20 cellular contexts compared by ENCODE assay signal in the genomic region with DNA sequence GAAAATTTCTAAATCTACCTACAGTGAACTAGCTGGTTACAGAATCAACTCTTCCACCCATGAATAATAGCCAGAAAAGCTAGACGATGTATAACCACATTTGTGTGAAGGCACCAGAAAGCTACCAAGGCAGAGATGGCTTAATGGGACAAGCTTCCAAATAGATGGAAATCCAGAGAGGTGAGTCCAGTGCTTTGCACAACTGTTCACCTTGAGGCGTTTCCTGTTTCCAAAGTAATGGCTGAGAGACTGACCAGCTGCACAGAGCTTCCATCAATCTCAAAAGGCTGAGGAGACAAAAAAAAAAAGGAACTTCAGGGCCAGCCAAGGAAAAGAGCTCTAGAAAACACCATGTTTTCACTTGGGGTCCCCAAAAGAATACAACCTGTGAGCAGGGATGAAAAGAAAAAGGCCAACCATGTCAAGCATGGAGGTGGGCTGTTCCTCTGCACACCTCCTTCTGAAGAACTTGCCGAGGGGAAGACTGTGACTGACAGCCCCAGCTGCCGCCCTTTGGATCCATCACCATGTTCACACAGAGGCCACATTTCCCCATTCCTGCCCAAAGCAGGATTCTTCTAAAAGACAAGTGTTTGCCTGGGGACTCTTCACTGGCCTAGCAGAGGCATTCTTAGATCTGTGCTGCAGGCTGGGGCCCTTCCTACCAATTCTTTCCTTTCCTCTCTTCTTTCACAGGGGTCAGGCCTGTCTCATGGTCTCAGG.
DNase-seq lines count a peak whose midpoint lies in the region; ATAC-seq, FAIRE-seq and TF ChIP-seq lines count a peak whose summit lies in the region.
"Had no signal": no experiment of that assay in that cellular context is flagged by ENCODE, and none has a peak within 500 bp of the region (broad histone marks: within the 10 kb centered on the region; RNA-seq: fewer than 3 reads in every experiment).

No MANE protein-coding gene starts in this region.

- H3K9me3 ChIP-seq in MM.1S (replicated peaks; ENCODE audit: insufficient read depth, low read length) (no peaks in the 10 kb centered on the region), right lobe of liver (no peaks in the 10 kb centered on the region)
- H3K9me3 ChIP-seq: MG63 had no signal

- no peaks in the 10 kb centered on the region for H3K9me3 Mint-ChIP-seq in stimulated activated memory B cell treated with anti-CD40 and anti-IgM and Interleukin-4, amounts not matched to agents 10 μg/mL and 1 μg/mL and 100 μg/mL, for 72 hours

- H3K27ac ChIP-seq in MM.1S (ENCODE audit: low read length) (peak overlapping the region; percentile 90), right lobe of liver (no peak overlapping the region)

- peak; percentile 26 for FAIRE-seq in GM12891 (lab: Jason Lieb, UNC)

- peak overlapping the region; percentile 48 for H3K4me3 ChIP-seq in MM.1S (ENCODE audit: low read length)
- no peak overlapping the region for H3K4me3 ChIP-seq in epithelial cell of esophagus (ENCODE audit: low read length)
- H3K4me3 ChIP-seq in right lobe of liver: no peak overlapping the region
- H3K4me3 ChIP-seq: MG63 had no signal

- TF ChIP-seq CTCF in MM.1S (IDR thresholded peaks at IDR 0.05; ENCODE audit: low read length) (no peak), epithelial cell of esophagus (IDR thresholded peaks at IDR 0.05; ENCODE audit: insufficient read depth, low read depth, low read length, missing control alignments) (no peak), right lobe of liver (IDR thresholded peaks at IDR 0.05) (no peak)

- intact Hi-C loops in right lobe of liver (cut with DNase I): no loop called here

- H3K36me3 ChIP-seq in MM.1S (replicated peaks; ENCODE audit: insufficient read depth, low read length) (no peaks in the 10 kb centered on the region), right lobe of liver (no peaks in the 10 kb centered on the region)
- H3K36me3 ChIP-seq: MG63 had no signal

- 0 out of 2 replicates have a peak overlapping the region, but pooled peaks have one; percentile 11 for H2AFZ ChIP-seq in MM.1S (ENCODE audit: low read length)

- H3K27me3 Mint-ChIP-seq in stimulated activated memory B cell treated with anti-CD40 and anti-IgM and Interleukin-4, amounts not matched to agents 10 μg/mL and 1 μg/mL and 100 μg/mL, for 72 hours: no peaks in the 10 kb centered on the region

- no peak overlapping the region for H3K4me3 Mint-ChIP-seq in stimulated activated memory B cell treated with anti-CD40 and anti-IgM and Interleukin-4, amounts not matched to agents 10 μg/mL and 1 μg/mL and 100 μg/mL, for 72 hours
- H3K4me3 Mint-ChIP-seq: CD14-positive monocyte, HFFc6 had no signal

- H3K4me1 Mint-ChIP-seq in stimulated activated memory B cell treated with anti-CD40 and anti-IgM and Interleukin-4, amounts not matched to agents 10 μg/mL and 1 μg/mL and 100 μg/mL, for 72 hours: peaks cover 29% of the 10 kb centered on the region

- H3K4me1 ChIP-seq in MM.1S (ENCODE audit: low read length) (peaks cover 42% of the 10 kb centered on the region), right lobe of liver (no peaks in the 10 kb centered on the region)

- no peak for ATAC-seq in stimulated activated memory B cell treated with anti-CD40 and anti-IgM and Interleukin-4, amounts not matched to agents 10 μg/mL and 1 μg/mL and 100 μg/mL, for 72 hours
- ATAC-seq in right lobe of liver (no peak), GM21786 (IDR thresholded peaks at IDR 0.05; ENCODE audit: unreplicated experiment) (no peak)

- peak overlapping the region; percentile 46 for H3K27ac Mint-ChIP-seq in stimulated activated memory B cell treated with anti-CD40 and anti-IgM and Interleukin-4, amounts not matched to agents 10 μg/mL and 1 μg/mL and 100 μg/mL, for 72 hours
- H3K27ac Mint-ChIP-seq: HFFc6 had no signal

- WGBS in right lobe of liver (ENCODE audit: insufficient coverage, low coverage, low lambda C conversion rate, missing lambda C conversion rate): 100% methylated on average over 2 of the region's 4 CpGs

- H3K9ac ChIP-seq in MM.1S (ENCODE audit: low read length): 0 out of 2 replicates have a peak overlapping the region, but pooled peaks have one; percentile 16

- peak overlapping the region; percentile 84 for H3K4me2 ChIP-seq in MM.1S (ENCODE audit: low read depth, low read length)

- H3K79me2 ChIP-seq in MM.1S (ENCODE audit: low read length): peaks cover 22% of the 10 kb centered on the region

- H3K27me3 ChIP-seq in MM.1S (replicated peaks; ENCODE audit: insufficient read depth, low read length) (no peaks in the 10 kb centered on the region), right lobe of liver (no peaks in the 10 kb centered on the region)
- H3K27me3 ChIP-seq: MG63 had no signal

- peaks cover 6% of the 10 kb centered on the region for H3K36me3 Mint-ChIP-seq in stimulated activated memory B cell treated with anti-CD40 and anti-IgM and Interleukin-4, amounts not matched to agents 10 μg/mL and 1 μg/mL and 100 μg/mL, for 72 hours

- H3K9me2 ChIP-seq in MM.1S (replicated peaks; ENCODE audit: insufficient read depth, low read length): no peaks in the 10 kb centered on the region

- H3F3A ChIP-seq in MM.1S (ENCODE audit: insufficient read depth, low read length): peaks cover 43% of the 10 kb centered on the region

- DNase-seq in GM12891 (ENCODE audit: insufficient read length, low spot score) (no peak), MM.1S (no peak), epithelial cell of esophagus (ENCODE audit: low read depth) (peak; percentile 20), AG20443 (ENCODE audit: low spot score) (no peak), right lobe of liver (no peak)
- DNase-seq: AML-193, COR-L47, EL, GOT3, HFFc6, MG63, NCI-H1105, NCI-H1694, NCI-H2107, NCI-H226, NCI-H524 treated with DMSO at 0.1 percent for 48 hours, SIG-M5 had no signal

- no peaks in the 10 kb centered on the region for H4K20me1 ChIP-seq in MM.1S (ENCODE audit: insufficient read depth, low read length)

- no peak for TF ChIP-seq POLR2A in GM12891 (IDR thresholded peaks at IDR 0.05; ENCODE audit: low read depth, low read length)
- no peak for TF ChIP-seq POLR2A in right lobe of liver (IDR thresholded peaks at IDR 0.05)

TF ChIP-seq in GM12891, 5 proteins besides CTCF, POLR2A, EP300 and RAD21:
- no peak for TF ChIP-seq POLR2AphosphoS5 (IDR thresholded peaks at IDR 0.05; ENCODE audit: low read depth, low read length)
- no peak for TF ChIP-seq SPI1 (IDR thresholded peaks at IDR 0.05; ENCODE audit: low read depth, low read length)
- TF ChIP-seq PAX5 (IDR thresholded peaks at IDR 0.05; ENCODE audit: insufficient read depth, low read length, severe bottlenecking): no peak
- no peak for TF ChIP-seq POU2F2 (IDR thresholded peaks at IDR 0.05; ENCODE audit: low read depth, low read length)
- no peak for TF ChIP-seq TAF1 (IDR thresholded peaks at IDR 0.05; ENCODE audit: low read depth, low read length)
